Comparison of ENCODE assay signal across 1 cellular context in the genomic region with DNA sequence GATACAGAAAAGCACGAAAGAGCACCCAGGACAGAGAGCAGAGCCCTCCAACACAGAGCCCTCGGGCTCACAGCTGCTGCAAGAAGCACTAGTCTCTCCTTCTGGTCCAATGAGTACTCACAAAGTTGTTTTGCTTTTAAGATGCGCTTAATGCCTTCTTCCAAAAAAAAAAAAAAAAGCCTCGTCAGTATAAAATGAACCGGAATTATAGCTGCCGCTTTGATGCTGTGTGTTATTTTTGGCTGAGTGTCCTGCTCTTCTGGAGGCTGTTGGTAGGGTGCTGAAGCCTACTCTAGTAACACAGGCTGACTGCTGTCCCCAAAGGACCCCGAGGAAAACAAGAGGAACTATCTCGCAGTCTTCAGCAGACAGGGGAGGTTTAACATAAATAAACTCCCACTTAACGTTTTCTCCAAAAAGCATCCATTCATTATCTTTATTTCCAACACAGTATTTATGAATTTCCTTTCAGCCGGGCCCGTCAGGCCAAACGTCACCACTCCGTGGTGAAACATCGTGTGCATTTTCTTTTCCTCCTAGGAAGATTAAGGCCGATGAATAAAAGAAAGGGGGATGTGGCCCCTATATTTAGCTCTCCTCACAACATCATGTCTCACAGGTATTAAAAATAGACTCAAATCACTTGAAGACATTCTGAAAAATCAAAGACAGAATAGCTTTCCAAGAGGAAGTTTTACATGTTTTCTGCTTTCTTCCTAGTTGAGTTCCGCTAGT.
TF ChIP-seq lines count a peak whose summit lies in the region.

No MANE protein-coding gene starts in this region.

TF ChIP-seq in IMR-90, 13 proteins besides CTCF, POLR2A, EP300 and RAD21:
- no peak for TF ChIP-seq MXI1 (IDR thresholded peaks at IDR 0.05; ENCODE audit: borderline replicate concordance, low read depth, low read length)
- no peak for TF ChIP-seq SMC3 (IDR thresholded peaks at IDR 0.05; ENCODE audit: low read depth, low read length)
- no peak for TF ChIP-seq NFE2L2 (IDR thresholded peaks at IDR 0.05; ENCODE audit: low read depth, low read length)
- TF ChIP-seq CHD1 (IDR thresholded peaks at IDR 0.05; ENCODE audit: low read depth, low read length): no peak
- TF ChIP-seq RFX5 (IDR thresholded peaks at IDR 0.05; ENCODE audit: low read depth, low read length): no peak
- TF ChIP-seq BHLHE40 (IDR thresholded peaks at IDR 0.05; ENCODE audit: low read depth, low read length): no peak
- 0 out of 2 replicates have a peak, but pooled peaks have one; percentile 19 for TF ChIP-seq MAFK (IDR thresholded peaks at IDR 0.05; ENCODE audit: low read depth, low read length)
- no peak for TF ChIP-seq CEBPB (IDR thresholded peaks at IDR 0.05; ENCODE audit: low read depth, low read length)
